ENCODE assay signal across 27 cellular contexts in the genomic region with DNA sequence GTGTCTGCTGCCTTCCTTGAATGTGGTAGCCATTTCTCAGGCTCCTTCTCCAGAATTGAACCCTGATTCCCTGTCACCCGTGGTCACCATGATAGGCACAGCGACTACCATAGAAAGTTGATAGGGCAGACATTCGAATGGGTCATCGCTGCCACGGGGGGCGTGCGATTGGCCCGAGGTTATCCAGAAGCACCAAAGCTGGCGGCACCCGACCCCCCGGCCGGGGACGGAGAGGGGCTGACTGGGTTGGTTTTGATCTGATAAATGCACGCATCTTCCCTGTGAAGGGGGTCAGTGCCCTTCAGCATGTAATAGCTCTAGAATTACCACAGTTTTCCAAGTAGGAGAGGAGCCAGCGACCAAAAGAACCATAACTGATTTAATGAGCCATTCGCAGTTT.
"Had no signal": no experiment of that assay in that cellular context is flagged by ENCODE, and none has a peak within 500 bp of the region (broad histone marks: within the 10 kb centered on the region; RNA-seq: fewer than 3 reads in every experiment).

No MANE protein-coding gene starts in this region.

- H3K36me3 ChIP-seq: colonic mucosa, esophagus muscularis mucosa, gastroesophageal sphincter, heart right ventricle, left lung, pancreas, right lobe of liver, stomach, thyroid gland, vagina had no signal

- H3K9me3 ChIP-seq: colonic mucosa, esophagus muscularis mucosa, pancreas, right lobe of liver, thyroid gland, vagina had no signal

- H3K4me1 Mint-ChIP-seq: natural killer cell had no signal

- H3K27ac Mint-ChIP-seq: dendritic cell treated with granulocyte-macrophage colony-stimulating factor and Interleukin-4, amounts not matched to agents 40 ng/mL and 50 ng/mL, for 4 days; natural killer cell had no signal

- H3K27ac ChIP-seq: colonic mucosa, esophagus muscularis mucosa, foreskin keratinocyte, gastroesophageal sphincter, heart right ventricle, left lung, pancreas, right lobe of liver, stomach, thyroid gland, vagina had no signal

- H3K4me3 Mint-ChIP-seq: dendritic cell treated with granulocyte-macrophage colony-stimulating factor and Interleukin-4, amounts not matched to agents 40 ng/mL and 50 ng/mL, for 4 days; natural killer cell had no signal

- H3K4me3 ChIP-seq: colonic mucosa, esophagus muscularis mucosa, gastroesophageal sphincter, heart right ventricle, left lung, pancreas, right lobe of liver, stomach, thyroid gland, vagina had no signal

- H3K4me1 ChIP-seq: colonic mucosa, foreskin keratinocyte, left lung, pancreas, right lobe of liver had no signal

- ATAC-seq: foreskin keratinocyte, gastroesophageal sphincter, left cardiac atrium, left lung, natural killer cell, pancreas, right lobe of liver had no signal

- H3K27me3 ChIP-seq: right lobe of liver, vagina had no signal

- DNase-seq: colonic mucosa; effector CD8-positive, alpha-beta T cell; foreskin keratinocyte; heart right ventricle; hippocampal formation; left cardiac atrium; mammary epithelial cell; mesendoderm; midbrain; natural killer cell; occipital lobe; small intestine; stimulated activated CD4-positive, alpha-beta T cell treated with anti-CD3 and anti-CD28 coated beads, Interleukin-12 subunit alpha, Interleukin-12 subunit beta, amount 100 ng/mL, for 4 hours; stimulated activated CD4-positive, alpha-beta T cell treated with anti-CD3 and anti-CD28 coated beads, Interleukin-1b, Interleukin-23, amount 100 ng/mL, for 48 hours; stimulated activated CD4-positive, alpha-beta T cell treated with anti-CD3 and anti-CD28 coated beads, Interleukin-4, amount 100 ng/mL, for 1 hour; stimulated activated CD8-positive, alpha-beta memory T cell treated with anti-CD3 and anti-CD28 coated beads, Interleukin-4, amount 100 ng/mL, for 48 hours; stimulated activated naive CD4-positive, alpha-beta T cell treated with Interleukin-2 at 50 U/mL for 16 hours; stomach; thyroid gland; trophoblast cell had no signal
